In the genomic region with DNA sequence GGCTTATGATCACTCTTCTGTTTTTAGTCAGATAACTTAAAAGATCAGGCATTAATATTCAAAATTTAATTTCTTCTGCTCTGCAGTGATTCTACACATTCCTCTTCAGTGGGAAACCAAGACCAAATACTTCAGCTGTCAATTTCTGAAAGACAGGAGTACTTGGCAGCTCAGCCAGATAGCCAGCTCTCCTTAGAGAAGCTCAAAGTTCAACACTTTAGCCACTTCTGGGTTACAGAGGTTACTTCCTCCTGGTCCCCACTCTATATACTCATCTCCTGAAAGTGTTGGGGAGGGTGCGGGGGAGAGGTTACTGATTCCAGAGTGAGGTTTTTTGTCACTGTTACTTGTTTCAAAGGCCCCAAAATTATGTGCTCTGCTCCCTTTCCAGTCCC, we compare ENCODE assay signal across 9 cellular contexts. TPM values are rescaled to one million over a fixed set of nuclear protein-coding genes. Genes with fewer than 3 reads are reported as not detected.
DNase-seq lines count a peak whose midpoint lies in the region; ATAC-seq and TF ChIP-seq lines count a peak whose summit lies in the region.
"Had no signal": no experiment of that assay in that cellular context is flagged by ENCODE, and none has a peak within 500 bp of the region (broad histone marks: within the 10 kb centered on the region; RNA-seq: fewer than 3 reads in every experiment).

No MANE protein-coding gene starts in this region.

- H3K27me3 ChIP-seq in neural progenitor cell (no peaks in the 10 kb centered on the region), A673 (replicated peaks; ENCODE audit: insufficient read depth, low read depth, low read length, poor library complexity) (no peaks in the 10 kb centered on the region)

- no peak overlapping the region for H3K4me2 ChIP-seq in neural progenitor cell

- DNase-seq in stimulated activated CD4-positive, alpha-beta T cell treated with anti-CD3 and anti-CD28 coated beads, Interleukin-12 subunit alpha, Interleukin-12 subunit beta, amount 100 ng/mL, for 4 hours: peak; percentile 43
- DNase-seq in stimulated activated CD4-positive, alpha-beta T cell treated with anti-CD3 and anti-CD28 coated beads, Interleukin-4, amount 100 ng/mL, for 1 hour: no peak
- peak; percentile 62 for DNase-seq in activated CD8-positive, alpha-beta T cell treated with anti-CD3 and anti-CD28 coated beads, Interleukin-2, amount 10 ng/mL, durations not matched to agents 7 days and 5 days
- peak; percentile 71 for DNase-seq in stimulated activated CD4-positive, alpha-beta T cell treated with anti-CD3 and anti-CD28 coated beads, Interleukin-4, amount 100 ng/mL, for 24 hours
- DNase-seq in neural progenitor cell (ENCODE audit: low spot score) (no peak), A673 (ENCODE audit: low spot score) (no peak), NCI-H1436 treated with DMSO at 0.1 percent for 48 hours (lab: John Stamatoyannopoulos, UW) (no peak)
- DNase-seq: DND-41 had no signal

- POLR2A ChIA-PET in activated CD8-positive, alpha-beta T cell treated with anti-CD3 and anti-CD28 coated beads, Interleukin-2, amount 10 ng/mL, durations not matched to agents 7 days and 5 days (lab: Charles Lee): interaction anchor here (0.5 to 14.3 kb wide), 23 partner anchors 9 to 1121 kb away, joined by 3 to 258 read pairs (median 6); partner anchors contain the start of gene ERMN
- POLR2A ChIA-PET in A673 (lab: Charles Lee; ENCODE audit: low non-redundant PET): interaction anchor here (0.6 kb wide), 1 partner anchor 103 kb away, joined by 3 read pairs; no protein-coding TSS in a partner anchor

- CTCF ChIA-PET in activated CD8-positive, alpha-beta T cell treated with anti-CD3 and anti-CD28 coated beads, Interleukin-2, amount 10 ng/mL, durations not matched to agents 7 days and 5 days (lab: Charles Lee): interaction anchor here (0.7 to 7.6 kb wide), 24 partner anchors 8 to 460 kb away, joined by 3 to 73 read pairs (median 7); partner anchors contain the start of gene ERMN
- CTCF ChIA-PET in A673 (lab: Charles Lee): no interaction called here

- BruUV-seq in A673 (replicated peaks; lab: Mats Ljungman, UMichigan): no TSS peak

- H4K20me1 ChIP-seq in neural progenitor cell (ENCODE audit: low read depth): no peaks in the 10 kb centered on the region

- H3K4me1 ChIP-seq in neural progenitor cell (no peaks in the 10 kb centered on the region), A673 (ENCODE audit: insufficient read depth, low read length, poor library complexity, severe bottlenecking) (no peaks in the 10 kb centered on the region)

- H3F3A ChIP-seq in neural progenitor cell (ENCODE audit: low read depth): no peaks in the 10 kb centered on the region

- no peak for TF ChIP-seq CTCF in neural progenitor cell (IDR thresholded peaks at IDR 0.05)
- TF ChIP-seq CTCF in A673 (conservative IDR thresholded peaks at IDR 0.05; ENCODE audit: low read depth, low read length): no peak

- H3K36me3 ChIP-seq in neural progenitor cell (no peaks in the 10 kb centered on the region), A673 (ENCODE audit: insufficient read depth, low read length, poor library complexity, severe bottlenecking) (no peaks in the 10 kb centered on the region)

- peaks cover 84% of the 10 kb centered on the region for H3K36me3 Mint-ChIP-seq in activated CD8-positive, alpha-beta T cell treated with anti-CD3 and anti-CD28 coated beads, Interleukin-2, amount 10 ng/mL, durations not matched to agents 7 days and 5 days (ENCODE audit: low read depth)
- H3K36me3 Mint-ChIP-seq in neural progenitor cell: no peaks in the 10 kb centered on the region

- H3K4me3 Mint-ChIP-seq in activated CD8-positive, alpha-beta T cell treated with anti-CD3 and anti-CD28 coated beads, Interleukin-2, amount 10 ng/mL, durations not matched to agents 7 days and 5 days: peak overlapping the region; percentile 94
- no peak overlapping the region for H3K4me3 Mint-ChIP-seq in neural progenitor cell

- H3K27me3 Mint-ChIP-seq in activated CD8-positive, alpha-beta T cell treated with anti-CD3 and anti-CD28 coated beads, Interleukin-2, amount 10 ng/mL, durations not matched to agents 7 days and 5 days (ENCODE audit: low read depth): no peaks in the 10 kb centered on the region
- peaks cover 4% of the 10 kb centered on the region for H3K27me3 Mint-ChIP-seq in neural progenitor cell (ENCODE audit: insufficient read depth, low read depth)

- H3K79me2 ChIP-seq in neural progenitor cell (ENCODE audit: low read depth): no peaks in the 10 kb centered on the region

- no peak overlapping the region for H3K9ac ChIP-seq in neural progenitor cell

- H3K9me3 ChIP-seq in neural progenitor cell (ENCODE audit: low read depth) (no peaks in the 10 kb centered on the region), A673 (ENCODE audit: low read depth, low read length, poor library complexity, severe bottlenecking) (no peaks in the 10 kb centered on the region)

- H3K4me1 Mint-ChIP-seq in activated CD8-positive, alpha-beta T cell treated with anti-CD3 and anti-CD28 coated beads, Interleukin-2, amount 10 ng/mL, durations not matched to agents 7 days and 5 days (ENCODE audit: low read depth): peaks cover 17% of the 10 kb centered on the region
- no peaks in the 10 kb centered on the region for H3K4me1 Mint-ChIP-seq in neural progenitor cell

- intact Hi-C loops in A673 (cut with micrococcal nuclease; ENCODE audit: unreplicated experiment): no loop called here

- no peak overlapping the region for H3K4me3 ChIP-seq in neural progenitor cell
- no peak overlapping the region for H3K4me3 ChIP-seq in A673 (ENCODE audit: low read depth, low read length, poor library complexity, severe bottlenecking)

- H3K27ac ChIP-seq in neural progenitor cell: no peak overlapping the region
- H3K27ac ChIP-seq in A673 (ENCODE audit: low read depth, low read length, poor library complexity, severe bottlenecking): no peak overlapping the region

- H3K27ac Mint-ChIP-seq in activated CD8-positive, alpha-beta T cell treated with anti-CD3 and anti-CD28 coated beads, Interleukin-2, amount 10 ng/mL, durations not matched to agents 7 days and 5 days: peak overlapping the region; percentile 92
- no peak overlapping the region for H3K27ac Mint-ChIP-seq in neural progenitor cell

- H3K9me3 Mint-ChIP-seq in activated CD8-positive, alpha-beta T cell treated with anti-CD3 and anti-CD28 coated beads, Interleukin-2, amount 10 ng/mL, durations not matched to agents 7 days and 5 days (ENCODE audit: insufficient read depth): no peaks in the 10 kb centered on the region
- no peaks in the 10 kb centered on the region for H3K9me3 Mint-ChIP-seq in neural progenitor cell

- H2AFZ ChIP-seq in neural progenitor cell (replicated peaks): no peak overlapping the region

- peak; percentile 34 for ATAC-seq in HG03280 (IDR thresholded peaks at IDR 0.05; ENCODE audit: unreplicated experiment)
- ATAC-seq in activated CD8-positive, alpha-beta T cell treated with anti-CD3 and anti-CD28 coated beads, Interleukin-2, amount 10 ng/mL, durations not matched to agents 7 days and 5 days: peak; percentile 32

RNA-seq across cellular contexts. Expression of gene CYTIP, which starts 4.1 kb away (rescaled TPM):
- 100 to 1,000 TPM; 222 to 227 TPM for total RNA-seq in activated CD8-positive, alpha-beta T cell treated with anti-CD3 and anti-CD28 coated beads, Interleukin-2, amount 10 ng/mL, durations not matched to agents 7 days and 5 days
- 0.19 and 0.54 TPM in 2 replicates for total RNA-seq in neural progenitor cell (ENCODE audit: low replicate concordance)
- total RNA-seq in A673 (2021): not detected in 2 replicates

Comparison
In these comparisons a context has a peak if more than half of its experiments do, and no peak if none do; other contexts are left out.
1. DNase-seq: peak in stimulated activated CD4-positive, alpha-beta T cell treated with anti-CD3 and anti-CD28 coated beads, Interleukin-12 subunit alpha, Interleukin-12 subunit beta, amount 100 ng/mL, for 4 hours (single experiment), activated CD8-positive, alpha-beta T cell treated with anti-CD3 and anti-CD28 coated beads, Interleukin-2, amount 10 ng/mL, durations not matched to agents 7 days and 5 days (single experiment) and stimulated activated CD4-positive, alpha-beta T cell treated with anti-CD3 and anti-CD28 coated beads, Interleukin-4, amount 100 ng/mL, for 24 hours (single experiment); none in stimulated activated CD4-positive, alpha-beta T cell treated with anti-CD3 and anti-CD28 coated beads, Interleukin-4, amount 100 ng/mL, for 1 hour (single experiment), neural progenitor cell (single experiment), A673 (single experiment) and NCI-H1436 treated with DMSO at 0.1 percent for 48 hours (single experiment).
2. RNA of gene CYTIP, which starts 4.1 kb away (total RNA-seq): 222 to 227 TPM in activated CD8-positive, alpha-beta T cell treated with anti-CD3 and anti-CD28 coated beads, Interleukin-2, amount 10 ng/mL, durations not matched to agents 7 days and 5 days; 0.19 to 0.54 TPM in neural progenitor cell and not detected in A673; every median in the first group is over 100 times any median in the second.